In genomic region chr20:36435799-36436541, GRCh38 we compare ENCODE assay signal across 8 cellular contexts.
DNase-seq lines count a peak whose midpoint lies in the region; ATAC-seq and TF ChIP-seq lines count a peak whose summit lies in the region.

No MANE protein-coding gene starts in this region.

- H3K4me1 ChIP-seq in gastroesophageal sphincter = peaks cover 0 to 15% (median 5%) of the 10 kb centered on the region in 3 donors
- H3K4me1 ChIP-seq in osteoblast (ENCODE audit: insufficient read depth, low read length) = no peaks in the 10 kb centered on the region
- H3K4me1 ChIP-seq in testis = no peaks in the 10 kb centered on the region

- peak; percentile 54 for ATAC-seq in gastroesophageal sphincter
- ATAC-seq in GM18520 (IDR thresholded peaks at IDR 0.05; ENCODE audit: unreplicated experiment) = no peak

- H3K27me3 ChIP-seq in gastroesophageal sphincter = peaks cover 32% of the 10 kb centered on the region
- peaks cover 7% of the 10 kb centered on the region for H3K27me3 ChIP-seq in osteoblast (ENCODE audit: insufficient read depth, low read length)
- no peaks in the 10 kb centered on the region for H3K27me3 ChIP-seq in testis

- intact Hi-C loops in testis (cut with DNase I; ENCODE audit: low total_unique reads) = loop anchor here (10.0 kb wide), 1 partner anchor 231 kb away; no protein-coding TSS in a partner anchor

- H3K9me3 ChIP-seq in gastroesophageal sphincter (no peaks in the 10 kb centered on the region), osteoblast (ENCODE audit: low read depth, low read length) (no peaks in the 10 kb centered on the region), testis (no peaks in the 10 kb centered on the region)

- no CpG with 5 or more reads among the region's 52 CpGs for WGBS in gastroesophageal sphincter (ENCODE audit: low coverage in 1 of 2), 2 donors
- 14 to 39% methylated on average over 8 to 42 of the region's 52 CpGs for WGBS in testis, 2 donors

- no peaks in the 10 kb centered on the region for H3K36me3 ChIP-seq in gastroesophageal sphincter
- no peaks in the 10 kb centered on the region for H3K36me3 ChIP-seq in osteoblast (ENCODE audit: insufficient read depth, low read length)
- H3K36me3 ChIP-seq in testis (ENCODE audit: low read depth, missing control alignments) = no peaks in the 10 kb centered on the region

- no peak for TF ChIP-seq EP300 in gastroesophageal sphincter (IDR thresholded peaks at IDR 0.05)

- H3K27ac ChIP-seq in gastroesophageal sphincter (no peak overlapping the region), osteoblast (ENCODE audit: low read depth, low read length) (no peak overlapping the region), testis (no peak overlapping the region)

- H4K20me1 ChIP-seq in osteoblast (ENCODE audit: insufficient read depth, low read length) = no peaks in the 10 kb centered on the region

- TF ChIP-seq POLR2A in gastroesophageal sphincter (IDR thresholded peaks at IDR 0.05) = no peak
- no peak for TF ChIP-seq POLR2A in testis (IDR thresholded peaks at IDR 0.05)

- peak overlapping the region; percentile 48 for H3K4me2 ChIP-seq in osteoblast (ENCODE audit: insufficient read depth, low read length)

- DNase-seq in GOT3 (lab: John Stamatoyannopoulos, UW) (peak; percentile 45), RKO (ENCODE audit: low spot score) (peak; percentile 24), osteoblast (ENCODE audit: insufficient read length, low spot score, missing footprints) (peak; percentile 92), testis (peak; percentile 89), NCI-H1694 (lab: John Stamatoyannopoulos, UW) (no peak)
- peak; percentile 94 for DNase-seq in activated effector memory CD4-positive, alpha-beta T cell treated with anti-CD3 and anti-CD28 coated beads, Interleukin-2, amount 50 U/mL, for 16 hours

- H3K79me2 ChIP-seq in osteoblast (ENCODE audit: insufficient read depth, low read length) = no peaks in the 10 kb centered on the region

- H3K4me3 ChIP-seq in gastroesophageal sphincter (peak overlapping the region; percentile 25 to 49), osteoblast (ENCODE audit: insufficient read depth, low read length) (peak overlapping the region; percentile 57), testis (peak overlapping the region; percentile 7 to 37)

- H2AFZ ChIP-seq in osteoblast (ENCODE audit: low read length) = peak overlapping the region; percentile 56

- TF ChIP-seq CTCF in gastroesophageal sphincter (IDR thresholded peaks at IDR 0.05) (no peak), osteoblast (IDR thresholded peaks at IDR 0.05; ENCODE audit: extremely low read depth, low read depth, low read length) (no peak), testis (IDR thresholded peaks at IDR 0.05) (no peak)
